Comparison of ENCODE assay signal across 8 cellular contexts in genomic region chr22:29625090-29625825, GRCh38. TPM values are rescaled to one million over a fixed set of nuclear protein-coding genes. Genes with fewer than 3 reads are reported as not detected.
DNase-seq lines count a peak whose midpoint lies in the region; ATAC-seq and TF ChIP-seq lines count a peak whose summit lies in the region.

No MANE protein-coding gene starts in this region.

- no peaks in the 10 kb centered on the region for H3K27me3 ChIP-seq in neural progenitor cell

- H3K27ac Mint-ChIP-seq in activated CD4-positive, alpha-beta memory T cell treated with anti-CD3 and anti-CD28 coated beads for 36 hours, result no peak overlapping the region
- no peak overlapping the region for H3K27ac Mint-ChIP-seq in neural progenitor cell

- H3K4me3 ChIP-seq in AG04449 (ENCODE audit: low read depth, low read length) (no peak overlapping the region), neural progenitor cell (no peak overlapping the region)

- intact Hi-C loops in activated CD4-positive, alpha-beta memory T cell treated with anti-CD3 and anti-CD28 coated beads for 36 hours (cut with micrococcal nuclease), result loop anchor here (2.0 kb wide), 1 partner anchor 34 kb away; no protein-coding TSS in a partner anchor

- TF ChIP-seq CTCF in AG04449 (IDR thresholded peaks at IDR 0.05; ENCODE audit: insufficient read depth, low read length, missing control alignments) (peak; percentile 63), GM10266 (IDR thresholded peaks at IDR 0.05; ENCODE audit: control insufficient read depth, insufficient read depth, low read depth, missing control alignments) (peak; percentile 77), neural progenitor cell (IDR thresholded peaks at IDR 0.05) (peak; percentile 98)

- no peaks in the 10 kb centered on the region for H3F3A ChIP-seq in neural progenitor cell (ENCODE audit: low read depth)

- no peaks in the 10 kb centered on the region for H3K9me3 Mint-ChIP-seq in activated CD4-positive, alpha-beta memory T cell treated with anti-CD3 and anti-CD28 coated beads for 36 hours
- H3K9me3 Mint-ChIP-seq in neural progenitor cell, result no peaks in the 10 kb centered on the region

- H3K4me3 Mint-ChIP-seq in activated CD4-positive, alpha-beta memory T cell treated with anti-CD3 and anti-CD28 coated beads for 36 hours, result no peak overlapping the region
- no peak overlapping the region for H3K4me3 Mint-ChIP-seq in neural progenitor cell

- H4K20me1 ChIP-seq in neural progenitor cell (ENCODE audit: low read depth), result peaks cover 6% of the 10 kb centered on the region

- H2AFZ ChIP-seq in neural progenitor cell (replicated peaks), result no peak overlapping the region

- POLR2A ChIA-PET in AG04449 (lab: Yijun Ruan, JAX), result interaction anchor here (0.6 to 1.2 kb wide), 3 partner anchors 21 to 258 kb away, joined by 3 to 5 read pairs (median 3); no protein-coding TSS in a partner anchor
- POLR2A ChIA-PET in activated CD4-positive, alpha-beta memory T cell treated with anti-CD3 and anti-CD28 coated beads for 36 hours (lab: Charles Lee), result interaction anchor here (1.3 kb wide), 1 partner anchor 21 kb away, joined by 4 read pairs; no protein-coding TSS in a partner anchor

- CTCF ChIA-PET in AG04449 (lab: Yijun Ruan, JAX), result interaction anchor here (0.6 to 5.4 kb wide), 39 partner anchors 8 to 483 kb away, joined by 3 to 70 read pairs (median 4); partner anchors contain the start of genes AP1B1, NIPSNAP1, UQCR10 and ZMAT5
- CTCF ChIA-PET in activated CD4-positive, alpha-beta memory T cell treated with anti-CD3 and anti-CD28 coated beads for 36 hours (lab: Charles Lee), result interaction anchor here (0.6 to 3.5 kb wide), 38 partner anchors 9 to 1550 kb away, joined by 3 to 42 read pairs (median 4); partner anchors contain the start of genes MTMR3, NF2, UQCR10 and ZMAT5

- H3K36me3 Mint-ChIP-seq in activated CD4-positive, alpha-beta memory T cell treated with anti-CD3 and anti-CD28 coated beads for 36 hours, result no peaks in the 10 kb centered on the region
- H3K36me3 Mint-ChIP-seq in neural progenitor cell, result no peaks in the 10 kb centered on the region

- H3K4me1 ChIP-seq in neural progenitor cell, result no peaks in the 10 kb centered on the region

- H3K79me2 ChIP-seq in neural progenitor cell (ENCODE audit: low read depth), result peaks cover 24% of the 10 kb centered on the region

- H3K36me3 ChIP-seq in neural progenitor cell, result no peaks in the 10 kb centered on the region

- H3K4me1 Mint-ChIP-seq in activated CD4-positive, alpha-beta memory T cell treated with anti-CD3 and anti-CD28 coated beads for 36 hours (ENCODE audit: low read depth), result peaks cover 57% of the 10 kb centered on the region
- H3K4me1 Mint-ChIP-seq in neural progenitor cell, result peaks cover 10% of the 10 kb centered on the region

- H3K4me2 ChIP-seq in neural progenitor cell, result no peak overlapping the region

- ATAC-seq in GM19395 (IDR thresholded peaks at IDR 0.05; ENCODE audit: unreplicated experiment) (no peak), GM21381 (IDR thresholded peaks at IDR 0.05; ENCODE audit: unreplicated experiment) (no peak)

- no peak overlapping the region for H3K9ac ChIP-seq in neural progenitor cell

- no peaks in the 10 kb centered on the region for H3K27me3 Mint-ChIP-seq in activated CD4-positive, alpha-beta memory T cell treated with anti-CD3 and anti-CD28 coated beads for 36 hours
- peaks cover 2% of the 10 kb centered on the region for H3K27me3 Mint-ChIP-seq in neural progenitor cell (ENCODE audit: insufficient read depth, low read depth)

- no peaks in the 10 kb centered on the region for H3K9me3 ChIP-seq in neural progenitor cell (ENCODE audit: low read depth)

- DNase-seq in AG04449 (ENCODE audit: low read depth, low spot score) (no peak), GM10266 (ENCODE audit: extremely low spot score) (no peak), NCI-H345 treated with DMSO at 0.1 percent for 48 hours (lab: John Stamatoyannopoulos, UW; ENCODE audit: unreplicated experiment) (peak; percentile 7), fibroblast of peridontal ligament (ENCODE audit: extremely low read depth) (peak; percentile 55), neural progenitor cell (ENCODE audit: low spot score) (peak; percentile 62)
- peak; percentile 57 for DNase-seq in activated CD4-positive, alpha-beta memory T cell treated with anti-CD3 and anti-CD28 coated beads for 36 hours

- H3K27ac ChIP-seq in neural progenitor cell, result no peak overlapping the region

RNA-seq across cellular contexts. Expression of gene NF2, which starts 21.8 kb away (rescaled TPM):
- 10 to 100 TPM; 40.4 to 44.2 TPM for total RNA-seq in activated CD4-positive, alpha-beta memory T cell treated with anti-CD3 and anti-CD28 coated beads for 36 hours
- 18.7 and 28.1 TPM in 2 replicates for total RNA-seq in neural progenitor cell (ENCODE audit: low replicate concordance)

RNA-seq across cellular contexts. Expression of gene NIPSNAP1, which starts 44.3 kb away (rescaled TPM):
- total RNA-seq in activated CD4-positive, alpha-beta memory T cell treated with anti-CD3 and anti-CD28 coated beads for 36 hours, result 10 to 100 TPM; 60.9 to 63.2 TPM
- total RNA-seq in neural progenitor cell (ENCODE audit: low replicate concordance), result 266 and 311 TPM in 2 replicates

Comparison
In these comparisons a context has a peak if more than half of its experiments do, and no peak if none do; other contexts are left out.
1. DNase-seq: peak in NCI-H345 treated with DMSO at 0.1 percent for 48 hours (single experiment), activated CD4-positive, alpha-beta memory T cell treated with anti-CD3 and anti-CD28 coated beads for 36 hours (single experiment), fibroblast of peridontal ligament (single experiment) and neural progenitor cell (single experiment); none in AG04449 (single experiment) and GM10266 (single experiment).
2. Peak in every context shown above with its lines, with median percentiles within 50 percentile points of each other: CTCF ChIP-seq.